ENCODE assay signal across 17 cellular contexts in the genomic region with DNA sequence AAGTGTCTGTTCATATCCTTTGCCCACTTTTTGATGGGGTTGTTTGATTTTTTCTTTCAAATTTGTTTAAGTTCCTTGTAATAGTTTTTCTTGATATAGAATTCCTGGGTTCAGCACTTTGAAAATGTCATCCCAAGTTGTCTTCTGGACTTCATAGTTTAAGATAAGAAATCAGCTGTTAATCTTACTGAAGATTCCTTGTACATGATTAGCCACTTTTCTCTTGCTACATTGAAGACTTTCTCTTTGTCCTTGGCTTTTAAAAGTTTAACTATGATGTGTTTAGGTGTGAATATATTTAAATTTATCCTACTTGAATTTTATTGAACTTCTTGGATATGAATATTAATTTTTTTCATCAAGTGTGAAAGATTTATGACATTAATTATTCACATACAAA.
"Had no signal": no experiment of that assay in that cellular context is flagged by ENCODE, and none has a peak within 500 bp of the region (broad histone marks: within the 10 kb centered on the region; RNA-seq: fewer than 3 reads in every experiment).

No MANE protein-coding gene starts in this region.

- H3K27me3 ChIP-seq: colonic mucosa, esophagus squamous epithelium, hepatocyte, pancreas had no signal

- H3K4me3 ChIP-seq: colonic mucosa, esophagus squamous epithelium, hepatocyte, left ventricle myocardium inferior, lower lobe of right lung, pancreas had no signal

- H3K27ac ChIP-seq: colonic mucosa, esophagus squamous epithelium, hepatocyte, left ventricle myocardium inferior, lower lobe of right lung, pancreas had no signal

- H3K36me3 ChIP-seq: colonic mucosa, esophagus squamous epithelium, left ventricle myocardium inferior, lower lobe of right lung, pancreas had no signal

- H3K4me1 ChIP-seq: colonic mucosa, esophagus squamous epithelium, left ventricle myocardium inferior, lower lobe of right lung, pancreas had no signal

- DNase-seq: colonic mucosa; dermis blood vessel endothelial cell; esophagus squamous epithelium; foreskin melanocyte; head of caudate nucleus; kidney; left cardiac atrium; left ventricle myocardium inferior; lower lobe of right lung; midbrain; naive B cell; occipital lobe; pancreas; stimulated activated naive CD4-positive, alpha-beta T cell treated with Interleukin-2 at 50 U/mL for 16 hours; trophoblast cell had no signal

- H3K79me2 ChIP-seq: hepatocyte had no signal

- H3K4me2 ChIP-seq: hepatocyte had no signal

- H2AFZ ChIP-seq: hepatocyte had no signal

- H3K9me3 ChIP-seq: colonic mucosa, lower lobe of right lung, pancreas had no signal

- ATAC-seq: left cardiac atrium, lower lobe of right lung, pancreas, sciatic nerve had no signal
